ENCODE assay signal across 21 cellular contexts in genomic region chr1:115215703-115216521, GRCh38.
"Had no signal": no experiment of that assay in that cellular context is flagged by ENCODE, and none has a peak within 500 bp of the region (broad histone marks: within the 10 kb centered on the region; RNA-seq: fewer than 3 reads in every experiment).

No MANE protein-coding gene starts in this region.

- H3K27me3 ChIP-seq: adrenal gland, breast epithelium, ovary, upper lobe of right lung had no signal

- FAIRE-seq: astrocyte, keratinocyte had no signal

- H3K27ac ChIP-seq: adrenal gland, breast epithelium, ovary, thoracic aorta, upper lobe of right lung had no signal

- H3K36me3 ChIP-seq: adrenal gland, breast epithelium, ovary, thoracic aorta, upper lobe of right lung had no signal

- H3K4me3 ChIP-seq: adrenal gland, breast epithelium, mucosa of descending colon, ovary, thoracic aorta, upper lobe of right lung had no signal

- H3K4me1 ChIP-seq: adrenal gland, breast epithelium, upper lobe of right lung had no signal

- ATAC-seq: activated CD4-positive, alpha-beta T cell treated with anti-CD3 and anti-CD28 coated beads for 36 hours; activated naive CD4-positive, alpha-beta T cell treated with anti-CD3 and anti-CD28 coated beads, Interleukin-2, amount 50 U/mL, for 72 hours; effector memory CD8-positive, alpha-beta T cell; mucosa of descending colon; sciatic nerve; stimulated activated naive B cell treated with anti-CD40 and anti-IgM and Interleukin-4, amounts not matched to agents 10 μg/mL and 1 μg/mL and 100 μg/mL, for 72 hours; upper lobe of right lung; WTC11 had no signal

- H3K9me3 ChIP-seq: adrenal gland, breast epithelium, mucosa of descending colon, ovary, thoracic aorta, upper lobe of right lung had no signal

- DNase-seq: activated CD4-positive, alpha-beta T cell treated with anti-CD3 and anti-CD28 coated beads for 36 hours; activated CD4-positive, alpha-beta T cell treated with anti-CD3 and anti-CD28 coated beads, Interleukin-2, amount 50 U/mL, for 48 hours; activated gamma-delta T cell treated with Interleukin-2 at 50 U/mL for 16 hours; adrenal gland; dermis blood vessel endothelial cell; effector memory CD8-positive, alpha-beta T cell; foreskin fibroblast; glutamatergic neuron; mesenchymal stem cell; mucosa of descending colon; naive B cell; stimulated activated naive B cell treated with anti-CD40 and anti-IgM and Interleukin-4, amounts not matched to agents 10 μg/mL and 1 μg/mL and 100 μg/mL, for 72 hours; upper lobe of right lung had no signal
